8 cellular contexts compared by ENCODE assay signal in genomic region chr10:5317547-5318107, GRCh38. TPM values are rescaled to one million over a fixed set of nuclear protein-coding genes. Genes with fewer than 3 reads are reported as not detected.
DNase-seq lines count a peak whose midpoint lies in the region; ATAC-seq and TF ChIP-seq lines count a peak whose summit lies in the region.

No MANE protein-coding gene starts in this region.

- ATAC-seq in HG03097 (IDR thresholded peaks at IDR 0.05; ENCODE audit: low FRiP score, unreplicated experiment) = peak; percentile 59
- ATAC-seq in HG02973 (IDR thresholded peaks at IDR 0.05; ENCODE audit: unreplicated experiment) = no peak

- H3K27ac ChIP-seq in A673 (ENCODE audit: low read depth, low read length, poor library complexity, severe bottlenecking) (no peak overlapping the region), coronary artery (no peak overlapping the region)

- H3K9me3 ChIP-seq in A673 (ENCODE audit: low read depth, low read length, poor library complexity, severe bottlenecking) = no peaks in the 10 kb centered on the region

- no peaks in the 10 kb centered on the region for H3K36me3 ChIP-seq in A673 (ENCODE audit: insufficient read depth, low read length, poor library complexity, severe bottlenecking)

- CTCF ChIA-PET in A673 (lab: Charles Lee) = no interaction called here

- DNase-seq in A673 (ENCODE audit: low spot score) (peak; percentile 80), choroid plexus epithelial cell (ENCODE audit: low read depth) (peak; percentile 58), coronary artery (ENCODE audit: low spot score) (no peak), DMS 273 treated with DMSO at 0.1 percent for 48 hours (lab: John Stamatoyannopoulos, UW) (no peak)
- DNase-seq in activated CD4-positive, CD25-positive, alpha-beta regulatory T cell treated with anti-CD3 and anti-CD28 coated beads, Interleukin-2, amount 50 U/mL, for 72 hours = peak; percentile 60
- peak in 2 of 3 donors; percentile 31 to 59 for DNase-seq in stimulated activated CD4-positive, alpha-beta T cell treated with anti-CD3 and anti-CD28 coated beads, TNF-alpha, amount 100 ng/mL, for 1 hour (ENCODE audit: low read depth in 3 of 3, low spot score in 1 of 3)

- H3K4me3 ChIP-seq in A673 (ENCODE audit: low read depth, low read length, poor library complexity, severe bottlenecking) (no peak overlapping the region), choroid plexus epithelial cell (ENCODE audit: low read depth, low read length) (no peak overlapping the region), coronary artery (no peak overlapping the region)

- H3K4me1 ChIP-seq in A673 (ENCODE audit: insufficient read depth, low read length, poor library complexity, severe bottlenecking) = peaks cover 7% of the 10 kb centered on the region

- TF ChIP-seq CTCF in A673 (conservative IDR thresholded peaks at IDR 0.05; ENCODE audit: low read depth, low read length) = no peak
- no peak for TF ChIP-seq CTCF in choroid plexus epithelial cell (conservative IDR thresholded peaks at IDR 0.05; ENCODE audit: low read depth, low read length)
- TF ChIP-seq CTCF in coronary artery (IDR thresholded peaks at IDR 0.05) = no peak

- BruUV-seq in A673 (replicated peaks; lab: Mats Ljungman, UMichigan) = no TSS peak

- no peaks in the 10 kb centered on the region for H3K27me3 ChIP-seq in A673 (replicated peaks; ENCODE audit: insufficient read depth, low read depth, low read length, poor library complexity)

- POLR2A ChIA-PET in A673 (lab: Charles Lee; ENCODE audit: low non-redundant PET) = no interaction called here

- intact Hi-C loops in A673 (cut with micrococcal nuclease; ENCODE audit: unreplicated experiment) = no loop called here

RNA-seq across cellular contexts. Expression of gene UCN3, which starts 47.1 kb away (rescaled TPM):
- not detected in 2 replicates for total RNA-seq in A673 (2021)

Comparison
In these comparisons a context has a peak if more than half of its experiments do, and no peak if none do; other contexts are left out.
1. DNase-seq: peak in A673 (single experiment), activated CD4-positive, CD25-positive, alpha-beta regulatory T cell treated with anti-CD3 and anti-CD28 coated beads, Interleukin-2, amount 50 U/mL, for 72 hours (single experiment), choroid plexus epithelial cell (single experiment) and stimulated activated CD4-positive, alpha-beta T cell treated with anti-CD3 and anti-CD28 coated beads, TNF-alpha, amount 100 ng/mL, for 1 hour (2 of 3); none in coronary artery (single experiment) and DMS 273 treated with DMSO at 0.1 percent for 48 hours (single experiment).